ENCODE assay signal across 22 cellular contexts in the genomic region with DNA sequence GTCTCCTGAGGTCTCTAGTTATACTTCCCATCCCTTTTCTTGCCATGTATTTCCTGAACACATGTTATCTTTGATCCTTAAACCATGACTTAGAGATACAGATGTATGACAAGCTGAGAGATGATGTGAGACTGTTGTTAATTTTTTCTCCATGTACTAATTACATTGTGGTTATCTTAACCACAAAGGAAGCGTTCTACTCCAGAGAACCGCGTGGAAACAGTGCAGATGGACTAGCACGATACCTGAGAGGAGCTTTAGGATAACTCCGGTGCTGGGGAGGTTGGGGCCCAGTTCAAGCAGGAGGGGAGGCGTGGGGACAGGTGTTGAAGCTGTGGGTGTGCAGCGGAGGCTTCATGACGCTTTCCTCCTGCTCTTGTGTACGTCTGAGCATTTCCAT. TPM values are rescaled to one million over a fixed set of nuclear protein-coding genes. Genes with fewer than 3 reads are reported as not detected.
DNase-seq lines count a peak whose midpoint lies in the region; ATAC-seq, FAIRE-seq and TF ChIP-seq lines count a peak whose summit lies in the region.
"Had no signal": no experiment of that assay in that cellular context is flagged by ENCODE, and none has a peak within 500 bp of the region (broad histone marks: within the 10 kb centered on the region; RNA-seq: fewer than 3 reads in every experiment).

No MANE protein-coding gene starts in this region.

- no peaks in the 10 kb centered on the region for H3K9me3 ChIP-seq in CD8-positive, alpha-beta T cell (ENCODE audit: low read length)
- H3K9me3 ChIP-seq in IMR-90 (ENCODE audit: control insufficient read depth, insufficient read depth, low read length), result no peaks in the 10 kb centered on the region
- H3K9me3 ChIP-seq: gastrocnemius medialis, testis had no signal

- no peak for TF ChIP-seq CTCF in CD8-positive, alpha-beta T cell (IDR thresholded peaks at IDR 0.05)
- TF ChIP-seq CTCF in IMR-90 (conservative IDR thresholded peaks at IDR 0.05; ENCODE audit: low read depth, low read length), result no peak

- POLR2A ChIA-PET in CD8-positive, alpha-beta T cell (lab: Charles Lee), result no interaction called here
- POLR2A ChIA-PET in IMR-90 (lab: Charles Lee; ENCODE audit: unreplicated experiment), result no interaction called here

- H3K36me3 Mint-ChIP-seq in CD8-positive, alpha-beta T cell, result no peaks in the 10 kb centered on the region

- no peak overlapping the region for H3K14ac ChIP-seq in IMR-90 (replicated peaks; ENCODE audit: low read depth, low read length)

- no peak overlapping the region for H3K27ac Mint-ChIP-seq in CD8-positive, alpha-beta T cell
- H3K27ac Mint-ChIP-seq: activated T-helper 2 cell treated with anti-CD3 and anti-CD28 coated beads, Interferon-gamma antibody, Interleukin-2, Interleukin-4, amounts not matched to agents 10 μg/mL and 5 μg/mL and 100 μg/mL, durations not matched to agents 14 hours and 24 hours and 36 hours; GM23338; WTC11 had no signal

- FAIRE-seq in GM12891 (lab: Jason Lieb, UNC), result no peak

- peaks cover 9% of the 10 kb centered on the region for H3K4me1 ChIP-seq in CD8-positive, alpha-beta T cell (ENCODE audit: insufficient read depth, low read length)
- H3K4me1 ChIP-seq in IMR-90 (ENCODE audit: control insufficient read depth, insufficient read depth, low read length), result peaks cover 2% of the 10 kb centered on the region; the same call in 1 of the 2 replicates
- H3K4me1 ChIP-seq: gastrocnemius medialis had no signal

- no peak overlapping the region for H2BK15ac ChIP-seq in IMR-90 (ENCODE audit: low read depth, low read length)

- H2BK20ac ChIP-seq in IMR-90 (ENCODE audit: low read depth, low read length), result no peak overlapping the region

- H4K91ac ChIP-seq in IMR-90 (ENCODE audit: insufficient read depth, low read depth, low read length), result no peak overlapping the region

- H2BK120ac ChIP-seq in IMR-90 (ENCODE audit: low read depth, low read length), result no peak overlapping the region

- H3K4me1 Mint-ChIP-seq in CD8-positive, alpha-beta T cell (ENCODE audit: low read depth), result no peaks in the 10 kb centered on the region

- CTCF ChIA-PET in CD8-positive, alpha-beta T cell (lab: Charles Lee), result no interaction called here
- CTCF ChIA-PET in IMR-90 (lab: Yijun Ruan, JAX), result no interaction called here

- no peaks in the 10 kb centered on the region for H3K27me3 Mint-ChIP-seq in CD8-positive, alpha-beta T cell (ENCODE audit: low read depth)

- H2BK5ac ChIP-seq in IMR-90 (ENCODE audit: low read depth, low read length, poor library complexity, severe bottlenecking), result peak overlapping the region; percentile 83

- BruUV-seq in IMR-90 (replicated peaks; lab: Mats Ljungman, UMichigan), result no TSS peak

- H3K36me3 ChIP-seq in CD8-positive, alpha-beta T cell (ENCODE audit: insufficient read depth, low read length), result no peaks in the 10 kb centered on the region
- H3K36me3 ChIP-seq in IMR-90 (ENCODE audit: control insufficient read depth, insufficient read depth, low read length), result no peaks in the 10 kb centered on the region
- H3K36me3 ChIP-seq: gastrocnemius medialis had no signal

- H2AK5ac ChIP-seq in IMR-90 (ENCODE audit: low read depth, low read length), result no peak overlapping the region

- no peak overlapping the region for H3K4me2 ChIP-seq in IMR-90 (ENCODE audit: low read depth, low read length)
- H3K4me2 ChIP-seq: GM23338 had no signal

- H4K8ac ChIP-seq in IMR-90 (ENCODE audit: low read depth in 2 of 2, low read length in 2 of 2), result no peak overlapping the region

- DNase-seq in CD8-positive, alpha-beta T cell, result no peak
- DNase-seq in IMR-90 (no peak), RPMI7951 (ENCODE audit: low read depth) (peak; percentile 24), kidney glomerular epithelial cell (lab: John Stamatoyannopoulos, UW) (peak; percentile 26), GM12891 (ENCODE audit: insufficient read length, low spot score) (no peak), CD1c-positive myeloid dendritic cell (ENCODE audit: extremely low spot score) (no peak)
- DNase-seq: AML-193; amniotic stem cell; DMS 273 treated with DMSO at 0.1 percent for 48 hours; gastrocnemius medialis; midbrain; NCI-H2029; NCI-H82; stimulated activated CD4-positive, alpha-beta T cell treated with anti-CD3 and anti-CD28 coated beads, Interleukin-12 subunit alpha, Interleukin-12 subunit beta, amount 100 ng/mL, for 4 hours; testis had no signal

- H3K56ac ChIP-seq in IMR-90 (ENCODE audit: extremely low read depth, insufficient read depth, low read length), result no peak overlapping the region

- H3K27ac ChIP-seq in CD8-positive, alpha-beta T cell (ENCODE audit: low read depth, low read length), result no peak overlapping the region
- H3K27ac ChIP-seq in IMR-90 (ENCODE audit: insufficient read depth, low read length), result no peak overlapping the region
- H3K27ac ChIP-seq: gastrocnemius medialis, testis had no signal

- H3K18ac ChIP-seq in IMR-90 (ENCODE audit: low read depth, low read length), result no peak overlapping the region

- H3K4me3 ChIP-seq in CD8-positive, alpha-beta T cell (ENCODE audit: low read depth, low read length), result no peak overlapping the region
- no peak overlapping the region for H3K4me3 ChIP-seq in IMR-90 (ENCODE audit: insufficient read depth, low read depth, low read length)
- H3K4me3 ChIP-seq: gastrocnemius medialis, GM23338, testis had no signal

- H2AFZ ChIP-seq in IMR-90 (replicated peaks; ENCODE audit: low read length, poor library complexity), result no peak overlapping the region
- H2AFZ ChIP-seq: GM23338 had no signal

- no peak for TF ChIP-seq POLR2A in IMR-90 (IDR thresholded peaks at IDR 0.05; ENCODE audit: low read depth, low read length)
- no peak for TF ChIP-seq POLR2A in GM12891 (IDR thresholded peaks at IDR 0.05; ENCODE audit: low read depth, low read length)

- H3K9me1 ChIP-seq in IMR-90 (ENCODE audit: insufficient read depth, low read length), result no peaks in the 10 kb centered on the region

- no peak overlapping the region for H3K4me3 Mint-ChIP-seq in CD8-positive, alpha-beta T cell
- H3K4me3 Mint-ChIP-seq: GM23338, neural crest cell, WTC11 had no signal

- ATAC-seq in CD8-positive, alpha-beta T cell, result peak; percentile 44
- ATAC-seq in IMR-90 (ENCODE audit: low read depth) (no peak), GM21447 (IDR thresholded peaks at IDR 0.05; ENCODE audit: unreplicated experiment) (no peak), GM18520 (IDR thresholded peaks at IDR 0.05; ENCODE audit: unreplicated experiment) (no peak)
- ATAC-seq: gastrocnemius medialis, GM23338, WTC11 had no signal

- no peak overlapping the region for H3K23ac ChIP-seq in IMR-90 (ENCODE audit: low read depth, low read length)

- H2AK9ac ChIP-seq in IMR-90 (replicated peaks; ENCODE audit: low read depth, low read length, poor library complexity), result no peak overlapping the region

- H3K27me3 ChIP-seq in CD8-positive, alpha-beta T cell (ENCODE audit: insufficient read depth, low read length), result no peaks in the 10 kb centered on the region
- peaks cover 4% of the 10 kb centered on the region; the same call in 1 of the 2 replicates for H3K27me3 ChIP-seq in IMR-90 (ENCODE audit: control insufficient read depth, insufficient read depth, low read length)
- H3K27me3 ChIP-seq: testis had no signal

- WGBS in IMR-90 (ENCODE audit: extremely low coverage in 2 of 2, insufficient read length in 1 of 2), 2 experiments, result no CpG with 5 or more reads among the region's 9 CpGs

- H3K9ac ChIP-seq in IMR-90 (ENCODE audit: low read depth, low read length), result no peak overlapping the region

- H4K20me1 ChIP-seq in IMR-90 (ENCODE audit: insufficient read depth, low read length), result no peaks in the 10 kb centered on the region

- intact Hi-C loops in CD8-positive, alpha-beta T cell (cut with DNase I, micrococcal nuclease), result no loop called here
- intact Hi-C loops in IMR-90 (cut with micrococcal nuclease), result no loop called here

- H4K5ac ChIP-seq in IMR-90 (ENCODE audit: low read depth, low read length), result no peak overlapping the region

- dilution Hi-C loops in IMR-90 (cut with HindIII; ENCODE audit: low sequenced_read_pairs, unreplicated experiment), result no loop called here

- H3K4ac ChIP-seq in IMR-90 (ENCODE audit: low read depth, low read length), result no peak overlapping the region

- no peaks in the 10 kb centered on the region for H3K79me1 ChIP-seq in IMR-90 (ENCODE audit: low read depth in 1 of 2, low read length in 2 of 2)

- H3K9me3 Mint-ChIP-seq in CD8-positive, alpha-beta T cell, result no peaks in the 10 kb centered on the region
- H3K9me3 Mint-ChIP-seq: activated T-helper 2 cell treated with anti-CD3 and anti-CD28 coated beads, Interferon-gamma antibody, Interleukin-2, Interleukin-4, amounts not matched to agents 10 μg/mL and 5 μg/mL and 100 μg/mL, durations not matched to agents 14 hours and 24 hours and 36 hours; GM23338; neural crest cell; WTC11 had no signal

- in situ Hi-C loops in IMR-90 (cut with MboI; ENCODE audit: low sequenced_read_pairs), result no loop called here

- no peak for TF ChIP-seq RAD21 in IMR-90 (IDR thresholded peaks at IDR 0.05; ENCODE audit: low read length)

TF ChIP-seq in IMR-90, 13 proteins besides CTCF, POLR2A, EP300 and RAD21 (continues in another document):
- TF ChIP-seq CHD1 (IDR thresholded peaks at IDR 0.05; ENCODE audit: low read depth, low read length) (no peak), USF2 (IDR thresholded peaks at IDR 0.05; ENCODE audit: low read depth, low read length) (no peak)

TF ChIP-seq in GM12891, 5 proteins besides CTCF, POLR2A, EP300 and RAD21:
- TF ChIP-seq POLR2AphosphoS5 (IDR thresholded peaks at IDR 0.05; ENCODE audit: low read depth, low read length), result no peak
- TF ChIP-seq PAX5 (IDR thresholded peaks at IDR 0.05; ENCODE audit: insufficient read depth, low read length, severe bottlenecking), result no peak
- TF ChIP-seq TAF1 (IDR thresholded peaks at IDR 0.05; ENCODE audit: low read depth, low read length), result no peak
- TF ChIP-seq POU2F2 (IDR thresholded peaks at IDR 0.05; ENCODE audit: low read depth, low read length), result no peak
- TF ChIP-seq SPI1 (IDR thresholded peaks at IDR 0.05; ENCODE audit: low read depth, low read length), result no peak

RNA-seq across cellular contexts. Expression of gene PDE9A, which starts 17.5 kb away (rescaled TPM):
- total RNA-seq in CD8-positive, alpha-beta T cell, result 10 to 100 TPM; 11.2 to 12.2 TPM
- 0.56 and 0.90 TPM in 2 replicates for total RNA-seq in IMR-90 (2012; rRNA removed)
- 0.89 and 1.1 TPM in 2 replicates for polyA plus RNA-seq in IMR-90 (2012; rRNA removed)
- 0.63 and 1.4 TPM in 2 replicates for polyA plus RNA-seq in IMR-90 (2012; cell fraction: cytosol; rRNA removed)
- 0.84 and 1.3 TPM in 2 replicates for polyA plus RNA-seq in IMR-90 (2012; cell fraction: nucleus; rRNA removed; ENCODE audit: low replicate concordance)
- total RNA-seq in RPMI7951 (2014; rRNA removed; shearing (Covaris generic)), result not detected in 2 replicates
- polyA plus RNA-seq in GM12891 (2012; ENCODE audit: low read depth, missing spikeins), result 2.6 TPM
- total RNA-seq: MCF 10A had no signal

Comparison
In these comparisons a context has a peak if more than half of its experiments do, and no peak if none do; other contexts are left out.
1. DNase-seq: peak in RPMI7951 (single experiment) and kidney glomerular epithelial cell (single experiment); none in CD8-positive, alpha-beta T cell (0 of 7), IMR-90 (single experiment), GM12891 (single experiment) and CD1c-positive myeloid dendritic cell (single experiment).